In genomic region chr3:126524429-126524988, GRCh38 we compare ENCODE assay signal across 9 cellular contexts. TPM values are rescaled to one million over a fixed set of nuclear protein-coding genes. Genes with fewer than 3 reads are reported as not detected.
A peak's percentile ranks its signal among the peaks of the same experiment; 100 is the strongest.
DNase-seq lines count a peak whose midpoint lies in the region; ATAC-seq and TF ChIP-seq lines count a peak whose summit lies in the region.
"Had no signal": no experiment of that assay in that cellular context is flagged by ENCODE, and none has a peak within 500 bp of the region (broad histone marks: within the 10 kb centered on the region; RNA-seq: fewer than 3 reads in every experiment).

No MANE protein-coding gene starts in this region.

- no peaks in the 10 kb centered on the region for H3K36me3 Mint-ChIP-seq in activated CD4-positive, alpha-beta T cell treated with anti-CD3 and anti-CD28 coated beads for 36 hours (ENCODE audit: low read depth)
- H3K36me3 Mint-ChIP-seq: CD8-positive, alpha-beta T cell had no signal

- no peaks in the 10 kb centered on the region for H3K79me2 ChIP-seq in mammary epithelial cell (ENCODE audit: insufficient read depth, low read length)

- intact Hi-C loops in activated CD4-positive, alpha-beta T cell treated with anti-CD3 and anti-CD28 coated beads for 36 hours (cut with DNase I, micrococcal nuclease): loop anchor here in 1 of 2 experiments (5.0 to 10.0 kb wide), 2 partner anchors 933 to 1020 kb away; no protein-coding TSS in a partner anchor
- intact Hi-C loops in mammary epithelial cell (cut with micrococcal nuclease): loop anchor here (5.0 kb wide), 2 partner anchors 463 to 933 kb away; no protein-coding TSS in a partner anchor
- intact Hi-C loops in right lobe of liver (cut with DNase I): no loop called here
- intact Hi-C loops in tibial artery (cut with DNase I; ENCODE audit: low total_unique reads): loop anchor here (10.0 kb wide), 2 partner anchors 930 to 1020 kb away; no protein-coding TSS in a partner anchor

- no peaks in the 10 kb centered on the region for H3K9me3 Mint-ChIP-seq in activated CD4-positive, alpha-beta T cell treated with anti-CD3 and anti-CD28 coated beads for 36 hours (ENCODE audit: low read depth)
- H3K9me3 Mint-ChIP-seq: CD8-positive, alpha-beta T cell had no signal

- H3K36me3 ChIP-seq in mammary epithelial cell (ENCODE audit: insufficient read depth, low read length): no peaks in the 10 kb centered on the region
- no peaks in the 10 kb centered on the region for H3K36me3 ChIP-seq in right lobe of liver
- H3K36me3 ChIP-seq in tibial artery: no peaks in the 10 kb centered on the region

- no peak overlapping the region for H3K4me3 Mint-ChIP-seq in activated CD4-positive, alpha-beta T cell treated with anti-CD3 and anti-CD28 coated beads for 36 hours
- H3K4me3 Mint-ChIP-seq: CD8-positive, alpha-beta T cell had no signal

- H3K27ac ChIP-seq in mammary epithelial cell (ENCODE audit: insufficient read depth, low read depth, low read length) (no peak overlapping the region), right lobe of liver (peak overlapping the region; percentile 65 to 93 (median 80)), tibial artery (no peak overlapping the region)

- 33% methylated on average over 3 of the region's 31 CpGs for WGBS in mammary epithelial cell (ENCODE audit: low coverage, missing lambda C conversion rate)
- WGBS in right lobe of liver (ENCODE audit: insufficient coverage, low coverage, low lambda C conversion rate, missing lambda C conversion rate): under 1% methylated on average over 17 of the region's 31 CpGs

- no peak overlapping the region for H3K27ac Mint-ChIP-seq in activated CD4-positive, alpha-beta T cell treated with anti-CD3 and anti-CD28 coated beads for 36 hours
- H3K27ac Mint-ChIP-seq: CD8-positive, alpha-beta T cell had no signal

- dilution Hi-C loops in mammary epithelial cell (cut with HindIII; ENCODE audit: low sequenced_read_pairs): no loop called here

- no peak overlapping the region for H3K9ac ChIP-seq in mammary epithelial cell (ENCODE audit: insufficient read depth, low read length)

- no TSS peak for BruUV-seq in mammary epithelial cell (replicated peaks; lab: Mats Ljungman, UMichigan)

- DNase-seq in activated CD4-positive, alpha-beta T cell treated with anti-CD3 and anti-CD28 coated beads for 36 hours: peak; percentile 36
- DNase-seq in activated CD4-positive, alpha-beta T cell treated with anti-CD3 and anti-CD28 coated beads, Interleukin-2, amount 50 U/mL, for 1 hour: no peak
- no peak for DNase-seq in mammary epithelial cell
- peak; percentile 60 to 74 (median 69) for DNase-seq in right lobe of liver
- peak in 1 of 2 donors; percentile 67 for DNase-seq in tibial artery
- DNase-seq in A172 (ENCODE audit: low spot score): no peak
- DNase-seq in H4 (ENCODE audit: low spot score): no peak
- DNase-seq: CD8-positive, alpha-beta T cell had no signal

- TF ChIP-seq POLR2A in right lobe of liver (IDR thresholded peaks at IDR 0.05): no peak

- in situ Hi-C loops in mammary epithelial cell (cut with MboI; ENCODE audit: low sequenced_read_pairs in 2 of 2): loop anchor here in 1 of 2 donors (25.0 kb wide), 1 partner anchor 1013 kb away; no protein-coding TSS in a partner anchor

- H3K4me2 ChIP-seq in mammary epithelial cell (ENCODE audit: insufficient read depth, low read depth, low read length): peak overlapping the region; percentile 82

- TF ChIP-seq CTCF in mammary epithelial cell (conservative IDR thresholded peaks at IDR 0.05 in 1 of 2, IDR thresholded peaks at IDR 0.05 in 1 of 2; ENCODE audit: extremely low read depth in 1 of 2, insufficient read depth in 1 of 2, low read depth in 1 of 2, low read length in 2 of 2) (no peak), right lobe of liver (IDR thresholded peaks at IDR 0.05) (no peak), tibial artery (IDR thresholded peaks at IDR 0.05) (no peak)

- H4K20me1 ChIP-seq in mammary epithelial cell (ENCODE audit: insufficient read depth, low read length): no peaks in the 10 kb centered on the region

- H3K27me3 Mint-ChIP-seq in activated CD4-positive, alpha-beta T cell treated with anti-CD3 and anti-CD28 coated beads for 36 hours: peaks cover 7% of the 10 kb centered on the region

- H3K4me3 ChIP-seq in mammary epithelial cell (replicated peaks in 1 of 3; ENCODE audit: insufficient read depth in 1 of 3, low read depth in 2 of 3, low read length in 3 of 3) (peak overlapping the region in 2 of 3 experiments; percentile 18 to 39), right lobe of liver (peak overlapping the region; percentile 55 to 83 (median 68)), tibial artery (peak overlapping the region; percentile 32 to 51)

- ATAC-seq in activated CD4-positive, alpha-beta T cell treated with anti-CD3 and anti-CD28 coated beads for 36 hours: no peak
- peak; percentile 7 to 36 (median 10) for ATAC-seq in right lobe of liver
- no peak for ATAC-seq in GM21786 (IDR thresholded peaks at IDR 0.05; ENCODE audit: unreplicated experiment)
- ATAC-seq: CD8-positive, alpha-beta T cell had no signal

- CTCF ChIA-PET in activated CD4-positive, alpha-beta T cell treated with anti-CD3 and anti-CD28 coated beads for 36 hours (lab: Charles Lee): interaction anchor here (0.7 kb wide), 1 partner anchor 1044 kb away, joined by 3 read pairs; no protein-coding TSS in a partner anchor
- CTCF ChIA-PET in mammary epithelial cell (lab: Charles Lee; ENCODE audit: low non-redundant PET): no interaction called here

- peak overlapping the region; percentile 50 for H2AFZ ChIP-seq in mammary epithelial cell (ENCODE audit: low read depth, low read length)

- H3K4me1 ChIP-seq in mammary epithelial cell (ENCODE audit: insufficient read depth, low read length) (peaks cover 5% of the 10 kb centered on the region), right lobe of liver (peaks cover 0 to 51% (median 21%) of the 10 kb centered on the region in 4 donors), tibial artery (peaks cover 0 to 14% (median 12%) of the 10 kb centered on the region in 4 donors)

- H3K9me3 ChIP-seq in mammary epithelial cell (replicated peaks; ENCODE audit: insufficient read depth, low read length): no peaks in the 10 kb centered on the region
- H3K9me3 ChIP-seq in right lobe of liver: no peaks in the 10 kb centered on the region
- H3K9me3 ChIP-seq in tibial artery: no peaks in the 10 kb centered on the region

- H3K4me1 Mint-ChIP-seq in activated CD4-positive, alpha-beta T cell treated with anti-CD3 and anti-CD28 coated beads for 36 hours: no peaks in the 10 kb centered on the region

- POLR2A ChIA-PET in activated CD4-positive, alpha-beta T cell treated with anti-CD3 and anti-CD28 coated beads for 36 hours (lab: Charles Lee): no interaction called here

- peaks cover 2% of the 10 kb centered on the region for H3K27me3 ChIP-seq in mammary epithelial cell (ENCODE audit: insufficient read depth, low read length)
- H3K27me3 ChIP-seq in right lobe of liver: no peaks in the 10 kb centered on the region
- H3K27me3 ChIP-seq in tibial artery: peaks cover 0 to 35% of the 10 kb centered on the region in 2 donors

RNA-seq across cellular contexts. Expression of gene CHST13, which starts 0.6 kb away (rescaled TPM):
- total RNA-seq in activated CD4-positive, alpha-beta T cell treated with anti-CD3 and anti-CD28 coated beads for 36 hours: not detected
- total RNA-seq in mammary epithelial cell: not detected
- polyA plus RNA-seq in mammary epithelial cell: not detected
- polyA minus RNA-seq in mammary epithelial cell: not detected
- 10 to 100 TPM; 23.5 to 48.9 (median 28.2) TPM for total RNA-seq in right lobe of liver
- total RNA-seq in A172 (2014; rRNA removed; shearing (Covaris generic)): 0.26 TPM in 1 of 2 replicates, not detected in the other
- total RNA-seq in H4 (2014; rRNA removed; shearing (Covaris generic)): 0.37 TPM in 1 of 2 replicates, not detected in the other
- total RNA-seq: CD8-positive, alpha-beta T cell had no signal

RNA-seq across cellular contexts. Expression of gene UROC1, which starts 6.9 kb away (rescaled TPM):
- not detected for total RNA-seq in activated CD4-positive, alpha-beta T cell treated with anti-CD3 and anti-CD28 coated beads for 36 hours
- total RNA-seq in mammary epithelial cell (not detected), right lobe of liver (100 to 1,000 TPM in 1 of 6 experiments, 10 to 100 TPM in 5; 15.1 to 101 (median 55.8) TPM)
- not detected for polyA plus RNA-seq in mammary epithelial cell
- not detected for polyA minus RNA-seq in mammary epithelial cell
- not detected in 2 replicates for total RNA-seq in A172 (2014; rRNA removed; shearing (Covaris generic))
- total RNA-seq in H4 (2014; rRNA removed; shearing (Covaris generic)): not detected in 2 replicates
- total RNA-seq: CD8-positive, alpha-beta T cell had no signal

RNA-seq across cellular contexts. Expression of gene C3orf22, which starts 34.2 kb away (rescaled TPM):
- total RNA-seq in activated CD4-positive, alpha-beta T cell treated with anti-CD3 and anti-CD28 coated beads for 36 hours: not detected
- total RNA-seq in mammary epithelial cell: not detected
- polyA plus RNA-seq in mammary epithelial cell: not detected
- polyA minus RNA-seq in mammary epithelial cell: not detected
- not detected for total RNA-seq in right lobe of liver
- not detected in 2 replicates for total RNA-seq in A172 (2014; rRNA removed; shearing (Covaris generic))
- total RNA-seq in H4 (2014; rRNA removed; shearing (Covaris generic)): not detected in 2 replicates
- total RNA-seq: CD8-positive, alpha-beta T cell had no signal

RNA-seq across cellular contexts. Expression of gene ZXDC, which starts 48.8 kb away (rescaled TPM):
- total RNA-seq in activated CD4-positive, alpha-beta T cell treated with anti-CD3 and anti-CD28 coated beads for 36 hours: 10 to 100 TPM; 21.6 to 23.1 TPM
- total RNA-seq in mammary epithelial cell (10 to 100 TPM; 27.2 to 30.3 TPM), right lobe of liver (10 to 100 TPM; 16.4 to 30.2 (median 24.0) TPM)
- polyA plus RNA-seq in mammary epithelial cell: 8.7 TPM
- 28.0 TPM for polyA minus RNA-seq in mammary epithelial cell
- 19.2 and 24.0 TPM in 2 replicates for total RNA-seq in A172 (2014; rRNA removed; shearing (Covaris generic))
- 6.6 and 12.2 TPM in 2 replicates for total RNA-seq in H4 (2014; rRNA removed; shearing (Covaris generic))

Comparison
In these comparisons a context has a peak if more than half of its experiments do, and no peak if none do; other contexts are left out.
1. DNase-seq: peak in activated CD4-positive, alpha-beta T cell treated with anti-CD3 and anti-CD28 coated beads for 36 hours (single experiment) and right lobe of liver (3 of 3); none in activated CD4-positive, alpha-beta T cell treated with anti-CD3 and anti-CD28 coated beads, Interleukin-2, amount 50 U/mL, for 1 hour (single experiment), mammary epithelial cell (single experiment), A172 (single experiment) and H4 (single experiment).
2. ATAC-seq: peak in right lobe of liver (4 of 4); none in activated CD4-positive, alpha-beta T cell treated with anti-CD3 and anti-CD28 coated beads for 36 hours (single experiment) and GM21786 (single experiment).
3. H3K27ac ChIP-seq: peak in right lobe of liver (3 of 3); none in mammary epithelial cell (single experiment) and tibial artery (0 of 2).
4. RNA of gene CHST13, which starts 0.6 kb away (total RNA-seq): 23.5 to 48.9 TPM in right lobe of liver; 0.37 TPM in H4, not detected in activated CD4-positive, alpha-beta T cell treated with anti-CD3 and anti-CD28 coated beads for 36 hours, not detected in mammary epithelial cell and 0.26 TPM in A172; every median in the first group is over 10 times any median in the second.
5. RNA of gene UROC1, which starts 6.9 kb away (total RNA-seq): 15.1 to 101 TPM in right lobe of liver; not detected in activated CD4-positive, alpha-beta T cell treated with anti-CD3 and anti-CD28 coated beads for 36 hours, not detected in mammary epithelial cell, not detected in A172 and not detected in H4; every median in the first group is over 10 times any median in the second.
6. intact Hi-C loops: an anchor here in mammary epithelial cell (5.0 kb wide) and tibial artery (10.0 kb wide); none called in right lobe of liver.
7. Peak in every context shown above with its lines, with median percentiles within 50 percentile points of each other: H3K4me3 ChIP-seq.